8 cellular contexts compared by ENCODE assay signal in genomic region chr1:117674521-117675400, GRCh38.
DNase-seq lines count a peak whose midpoint lies in the region; ATAC-seq and TF ChIP-seq lines count a peak whose summit lies in the region.

No MANE protein-coding gene starts in this region.

- intact Hi-C loops in left colon (cut with DNase I, micrococcal nuclease) = no loop called here

- ATAC-seq in GM18511 (IDR thresholded peaks at IDR 0.05; ENCODE audit: unreplicated experiment) (peak; percentile 68), left colon (peak; percentile 48), GM18873 (IDR thresholded peaks at IDR 0.05; ENCODE audit: low FRiP score, unreplicated experiment) (no peak)

- POLR2A ChIA-PET in AG04449 (lab: Yijun Ruan, JAX) = interaction anchor here (1.3 kb wide), 1 partner anchor 14 kb away, joined by 5 read pairs; no protein-coding TSS in a partner anchor

- CTCF ChIA-PET in AG04449 (lab: Yijun Ruan, JAX) = interaction anchor here (0.6 to 3.1 kb wide), 11 partner anchors 9 to 222 kb away, joined by 3 to 27 read pairs (median 7); no protein-coding TSS in a partner anchor

- H3K4me3 ChIP-seq in AG04449 (ENCODE audit: low read depth, low read length) = no peak overlapping the region

- no peak for DNase-seq in AG04449 (ENCODE audit: low read depth, low spot score)
- DNase-seq in HT1080 (ENCODE audit: low read depth) = peak; percentile 47
- peak; percentile 48 to 55 for DNase-seq in activated CD4-positive, alpha-beta T cell treated with anti-CD3 and anti-CD28 coated beads, Interleukin-2, amount 50 U/mL, for 48 hours
- DNase-seq in left colon = peak in 1 of 2 donors; percentile 64
- DNase-seq in NCI-H1694 treated with DMSO at 0.1 percent for 48 hours (lab: John Stamatoyannopoulos, UW) = no peak
- no peak for DNase-seq in KG1 (lab: John Stamatoyannopoulos, UW)

- peak; percentile 32 for TF ChIP-seq CTCF in AG04449 (IDR thresholded peaks at IDR 0.05; ENCODE audit: insufficient read depth, low read length, missing control alignments)

Comparison
In these comparisons a context has a peak if more than half of its experiments do, and no peak if none do; other contexts are left out.
1. DNase-seq: peak in HT1080 (single experiment) and activated CD4-positive, alpha-beta T cell treated with anti-CD3 and anti-CD28 coated beads, Interleukin-2, amount 50 U/mL, for 48 hours (2 of 2); none in AG04449 (single experiment), NCI-H1694 treated with DMSO at 0.1 percent for 48 hours (single experiment) and KG1 (single experiment).